ENCODE assay signal across 17 cellular contexts in the genomic region with DNA sequence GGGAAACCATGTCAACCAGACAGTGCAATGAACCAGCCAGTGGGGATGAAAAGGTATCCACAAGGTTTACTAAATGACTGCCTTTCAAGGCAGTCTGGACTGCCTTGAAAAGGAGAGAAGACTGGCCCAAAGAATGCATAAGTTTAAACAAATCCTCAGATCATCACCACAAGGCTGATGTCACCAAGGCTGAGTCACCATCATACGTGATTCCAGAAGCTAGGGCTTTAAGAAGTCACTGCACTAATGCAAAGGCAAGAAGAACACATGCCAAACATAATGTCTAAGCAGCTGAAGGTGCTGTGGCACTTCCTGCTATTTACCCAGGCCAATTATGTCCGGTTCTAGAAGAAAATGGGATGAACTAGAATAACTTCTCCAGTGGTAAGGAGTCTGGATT. TPM values are rescaled to one million over a fixed set of nuclear protein-coding genes. Genes with fewer than 3 reads are reported as not detected.
DNase-seq lines count a peak whose midpoint lies in the region; ATAC-seq and TF ChIP-seq lines count a peak whose summit lies in the region.
"Had no signal": no experiment of that assay in that cellular context is flagged by ENCODE, and none has a peak within 500 bp of the region (broad histone marks: within the 10 kb centered on the region; RNA-seq: fewer than 3 reads in every experiment).

No MANE protein-coding gene starts in this region.

- no peak overlapping the region for H3K27ac Mint-ChIP-seq in activated T-cell treated with anti-CD3 and anti-CD28 coated beads, Interleukin-2, amount 50 U/mL, for 72 hours
- H3K27ac Mint-ChIP-seq: activated CD8-positive, alpha-beta T cell treated with anti-CD3 and anti-CD28 coated beads for 36 hours; mesothelial cell of epicardium had no signal

- no peak overlapping the region for H3K4me2 ChIP-seq in hepatocyte
- H3K4me2 ChIP-seq: KMS-11 had no signal

- H3K27me3 ChIP-seq in hepatocyte: peaks cover 6% of the 10 kb centered on the region

- peaks cover 0 to 2% of the 10 kb centered on the region in 2 donors for H3K36me3 Mint-ChIP-seq in activated T-cell treated with anti-CD3 and anti-CD28 coated beads, Interleukin-2, amount 50 U/mL, for 72 hours (ENCODE audit: insufficient read depth in 2 of 2)
- H3K36me3 Mint-ChIP-seq: mesothelial cell of epicardium had no signal

- H3K4me1 Mint-ChIP-seq in activated T-cell treated with anti-CD3 and anti-CD28 coated beads, Interleukin-2, amount 50 U/mL, for 72 hours (ENCODE audit: low read depth): no peaks in the 10 kb centered on the region
- H3K4me1 Mint-ChIP-seq: mesothelial cell of epicardium had no signal

- H3K27ac ChIP-seq in HEK293 (ENCODE audit: extremely low read depth, low read depth, low read length) (no peak overlapping the region), hepatocyte (no peak overlapping the region)
- H3K27ac ChIP-seq: KMS-11, SJSA1 had no signal

- H3K27me3 Mint-ChIP-seq in activated T-cell treated with anti-CD3 and anti-CD28 coated beads, Interleukin-2, amount 50 U/mL, for 72 hours (ENCODE audit: low read depth): peaks cover 18% of the 10 kb centered on the region

- peaks cover 4 to 8% of the 10 kb centered on the region in 2 donors for H3K9me3 Mint-ChIP-seq in activated T-cell treated with anti-CD3 and anti-CD28 coated beads, Interleukin-2, amount 50 U/mL, for 72 hours

- CTCF ChIA-PET in AG04449 (lab: Yijun Ruan, JAX) (no interaction called here), HEK293 (lab: Yijun Ruan, JAX) (no interaction called here)

- TF ChIP-seq CTCF in AG04449 (IDR thresholded peaks at IDR 0.05; ENCODE audit: insufficient read depth, low read length, missing control alignments) (no peak), HEK293 (tag by site-specific recombination; IDR thresholded peaks at IDR 0.05) (no peak), hepatocyte (IDR thresholded peaks at IDR 0.05; ENCODE audit: poor library complexity) (no peak)

- H3K9me2 ChIP-seq in hepatocyte (replicated peaks; ENCODE audit: insufficient read depth): no peaks in the 10 kb centered on the region

- H3K4me3 ChIP-seq in AG04449 (ENCODE audit: low read depth, low read length) (no peak overlapping the region), HEK293 (ENCODE audit: low read depth, low read length) (no peak overlapping the region), hepatocyte (no peak overlapping the region)
- H3K4me3 ChIP-seq: SJSA1 had no signal

- H3K36me3 ChIP-seq in HEK293 (ENCODE audit: control insufficient read depth in 2 of 2, insufficient read depth in 1 of 2, low read length in 2 of 2): no peaks in the 10 kb centered on the region
- no peaks in the 10 kb centered on the region for H3K36me3 ChIP-seq in hepatocyte (replicated peaks; ENCODE audit: insufficient read depth, low read depth)
- H3K36me3 ChIP-seq: SJSA1 had no signal

- no peak for ATAC-seq in GM18861 (IDR thresholded peaks at IDR 0.05; ENCODE audit: unreplicated experiment)
- no peak for ATAC-seq in activated T-cell treated with anti-CD3 and anti-CD28 coated beads, Interleukin-2, amount 50 U/mL, for 72 hours (replicated peaks in 1 of 2)
- ATAC-seq: activated CD8-positive, alpha-beta T cell treated with anti-CD3 and anti-CD28 coated beads for 36 hours had no signal

- DNase-seq in AG04449 (ENCODE audit: low read depth, low spot score): peak; percentile 4
- peak; percentile 76 for DNase-seq in RKO (ENCODE audit: low spot score)
- DNase-seq in hepatocyte (ENCODE audit: low spot score): peak; percentile 13
- DNase-seq in middle frontal gyrus (ENCODE audit: extremely low spot score, low spot score): no peak
- DNase-seq in stimulated activated CD4-positive, alpha-beta T cell treated with anti-CD3 and anti-CD28 coated beads, Interleukin-4, amount 100 ng/mL, for 1 hour: no peak
- no peak for DNase-seq in activated T-cell treated with anti-CD3 and anti-CD28 coated beads, Interleukin-2, amount 50 U/mL, for 72 hours
- DNase-seq: activated CD8-positive, alpha-beta T cell treated with anti-CD3 and anti-CD28 coated beads for 36 hours; activated effector memory CD4-positive, alpha-beta T cell treated with anti-CD3 and anti-CD28 coated beads, Interleukin-2, amount 50 U/mL, for 16 hours; foreskin melanocyte; NCI-H2107; NCI-H774; occipital lobe had no signal

- no peaks in the 10 kb centered on the region for H4K20me1 ChIP-seq in hepatocyte (ENCODE audit: insufficient read depth, poor library complexity, severe bottlenecking)

- H3K9me3 ChIP-seq in HEK293 (ENCODE audit: control insufficient read depth, insufficient read depth, low read depth, low read length) (no peaks in the 10 kb centered on the region; the same call in 1 of the 2 replicates), hepatocyte (ENCODE audit: low read depth) (no peaks in the 10 kb centered on the region)
- H3K9me3 ChIP-seq: SJSA1 had no signal

- H3K4me1 ChIP-seq in HEK293 (ENCODE audit: control insufficient read depth, insufficient read depth, low read length) (no peaks in the 10 kb centered on the region), hepatocyte (ENCODE audit: insufficient read depth) (no peaks in the 10 kb centered on the region)
- H3K4me1 ChIP-seq: SJSA1 had no signal

- POLR2A ChIA-PET in AG04449 (lab: Yijun Ruan, JAX): no interaction called here
- POLR2A ChIA-PET in HEK293 (lab: Yijun Ruan, JAX): interaction anchor here (1.5 kb wide), 1 partner anchor 38 kb away, joined by 4 read pairs; the partner anchor contains the start of gene ONECUT2

- H3K79me2 ChIP-seq in hepatocyte: no peaks in the 10 kb centered on the region

- WGBS in hepatocyte (ENCODE audit: low lambda C conversion rate, missing lambda C conversion rate): 45% methylated on average over 2 of the region's 2 CpGs

- no peak overlapping the region for H3K4me3 Mint-ChIP-seq in activated T-cell treated with anti-CD3 and anti-CD28 coated beads, Interleukin-2, amount 50 U/mL, for 72 hours
- H3K4me3 Mint-ChIP-seq: activated CD8-positive, alpha-beta T cell treated with anti-CD3 and anti-CD28 coated beads for 36 hours; mesothelial cell of epicardium had no signal

- H2AFZ ChIP-seq in hepatocyte: no peak overlapping the region

TF ChIP-seq in HEK293, 187 proteins besides CTCF, POLR2A, EP300 and RAD21 (continues in another document):
- no peak for TF ChIP-seq SCRT2 (tag by site-specific recombination; IDR thresholded peaks at IDR 0.05)
- peak; percentile 35; the same call in 1 of the 2 replicates for TF ChIP-seq FEZF1 (tag by site-specific recombination; IDR thresholded peaks at IDR 0.05)
- TF ChIP-seq ZNF394 (tag by site-specific recombination; IDR thresholded peaks at IDR 0.05; ENCODE audit: borderline replicate concordance): peak; percentile 19; the same call in 1 of the 2 replicates
- TF ChIP-seq ZNF510 (tag by site-specific recombination; IDR thresholded peaks at IDR 0.05; ENCODE audit: insufficient replicate concordance): no peak
- no peak for TF ChIP-seq ZNF513 (tag by site-specific recombination; IDR thresholded peaks at IDR 0.05)
- no peak for TF ChIP-seq HIC1 (tag by site-specific recombination; IDR thresholded peaks at IDR 0.05)
- TF ChIP-seq ZNF19 (tag by site-specific recombination; IDR thresholded peaks at IDR 0.05; ENCODE audit: low read depth): no peak
- TF ChIP-seq ZNF558 (tag by site-specific recombination; IDR thresholded peaks at IDR 0.05): peak; percentile 63; the same call in 1 of the 2 replicates
- peak; percentile 42 for TF ChIP-seq ZNF335 (tag by site-specific recombination; conservative IDR thresholded peaks at IDR 0.05)
- peak; percentile 53; the same call in 1 of the 2 replicates for TF ChIP-seq ZNF692 (tag by site-specific recombination; IDR thresholded peaks at IDR 0.05)

RNA-seq across cellular contexts. Expression of gene ONECUT2, which starts 37.7 kb away (rescaled TPM):
- total RNA-seq in hepatocyte: 1.7 TPM in 2 replicates
- polyA plus RNA-seq in hepatocyte: 0.16 and 0.24 TPM in 2 replicates
- under 1 TPM; 0.02 TPM for total RNA-seq in activated T-cell treated with anti-CD3 and anti-CD28 coated beads, Interleukin-2, amount 50 U/mL, for 72 hours
- total RNA-seq: activated CD8-positive, alpha-beta T cell treated with anti-CD3 and anti-CD28 coated beads for 36 hours had no signal

RNA-seq across cellular contexts. Expression of gene ST8SIA3, which starts 45.1 kb away (rescaled TPM):
- 0.03 and 0.04 TPM in 2 replicates for total RNA-seq in hepatocyte
- not detected in 2 replicates for polyA plus RNA-seq in hepatocyte
- not detected for total RNA-seq in activated T-cell treated with anti-CD3 and anti-CD28 coated beads, Interleukin-2, amount 50 U/mL, for 72 hours
- total RNA-seq: activated CD8-positive, alpha-beta T cell treated with anti-CD3 and anti-CD28 coated beads for 36 hours; mesothelial cell of epicardium; SJSA1 had no signal

Comparison
In these comparisons a context has a peak if more than half of its experiments do, and no peak if none do; other contexts are left out.
1. DNase-seq: peak in AG04449 (single experiment), RKO (single experiment) and hepatocyte (single experiment); none in middle frontal gyrus (single experiment), stimulated activated CD4-positive, alpha-beta T cell treated with anti-CD3 and anti-CD28 coated beads, Interleukin-4, amount 100 ng/mL, for 1 hour (single experiment) and activated T-cell treated with anti-CD3 and anti-CD28 coated beads, Interleukin-2, amount 50 U/mL, for 72 hours (0 of 2).